Comparison of ENCODE assay signal across 20 cellular contexts in genomic region chr5:91478096-91478495, GRCh38.
A peak's percentile ranks its signal among the peaks of the same experiment; 100 is the strongest.
DNase-seq lines count a peak whose midpoint lies in the region; ATAC-seq and TF ChIP-seq lines count a peak whose summit lies in the region.
"Had no signal": no experiment of that assay in that cellular context is flagged by ENCODE, and none has a peak within 500 bp of the region (broad histone marks: within the 10 kb centered on the region; RNA-seq: fewer than 3 reads in every experiment).

No MANE protein-coding gene starts in this region.

- H3K27me3 ChIP-seq in SJCRH30, result no peaks in the 10 kb centered on the region
- H3K27me3 ChIP-seq: BLaER1 had no signal

- no peak for ATAC-seq in natural killer cell
- no peak for ATAC-seq in natural killer cell treated with Interleukin-12 subunit alpha and Interleukin-12 subunit beta and Interleukin-15 and Interleukin-18, amount 100 ng/mL, for 72 hours
- ATAC-seq in activated CD4-positive, CD25-positive, alpha-beta regulatory T cell treated with anti-CD3 and anti-CD28 coated beads, Interleukin-2, amount 50 U/mL, for 24 hours, result no peak
- ATAC-seq: CD8-positive, alpha-beta T cell; HCT116 had no signal

- H3K4me3 ChIP-seq in SJCRH30, result no peak overlapping the region
- H3K4me3 ChIP-seq: BLaER1, GM23248 had no signal

- H3K9me3 ChIP-seq in SJCRH30 (replicated peaks), result no peaks in the 10 kb centered on the region
- H3K9me3 ChIP-seq: BLaER1, Caco-2 had no signal

- CTCF ChIA-PET in activated CD4-positive, alpha-beta T cell treated with anti-CD3 and anti-CD28 coated beads, Interleukin-2, amount 10 ng/mL, durations not matched to agents 7 days and 5 days (lab: Charles Lee), result no interaction called here

- TF ChIP-seq CTCF in natural killer cell (IDR thresholded peaks at IDR 0.05), result no peak

- no peaks in the 10 kb centered on the region for H3K27me3 Mint-ChIP-seq in natural killer cell (ENCODE audit: low read depth in 2 of 2)
- H3K27me3 Mint-ChIP-seq in natural killer cell treated with Interleukin-12 subunit alpha and Interleukin-12 subunit beta and Interleukin-15 and Interleukin-18, amount 100 ng/mL, for 72 hours, result no peaks in the 10 kb centered on the region
- no peaks in the 10 kb centered on the region for H3K27me3 Mint-ChIP-seq in activated CD4-positive, alpha-beta T cell treated with anti-CD3 and anti-CD28 coated beads, Interleukin-2, amount 10 ng/mL, durations not matched to agents 7 days and 5 days
- H3K27me3 Mint-ChIP-seq: B cell had no signal

- H3K4me1 Mint-ChIP-seq in natural killer cell, result peaks cover 36 to 46% of the 10 kb centered on the region in 2 donors
- peaks cover 24 to 27% of the 10 kb centered on the region in 2 donors for H3K4me1 Mint-ChIP-seq in natural killer cell treated with Interleukin-12 subunit alpha and Interleukin-12 subunit beta and Interleukin-15 and Interleukin-18, amount 100 ng/mL, for 72 hours (ENCODE audit: low read depth in 2 of 2)
- H3K4me1 Mint-ChIP-seq in activated CD4-positive, alpha-beta T cell treated with anti-CD3 and anti-CD28 coated beads, Interleukin-2, amount 10 ng/mL, durations not matched to agents 7 days and 5 days, result peaks cover 7% of the 10 kb centered on the region
- H3K4me1 Mint-ChIP-seq: B cell, H9 had no signal

- DNase-seq in natural killer cell, result no peak
- DNase-seq in natural killer cell treated with Interleukin-12 subunit alpha and Interleukin-12 subunit beta and Interleukin-15 and Interleukin-18, amount 100 ng/mL, for 72 hours (ENCODE audit: low spot score), result no peak
- DNase-seq in SJCRH30, result peak; percentile 49 to 64
- peak; percentile 24 for DNase-seq in myocyte (ENCODE audit: low read depth)
- DNase-seq in activated CD4-positive, alpha-beta T cell treated with anti-CD3 and anti-CD28 coated beads, Interleukin-2, amount 10 ng/mL, durations not matched to agents 7 days and 5 days, result no peak
- no peak for DNase-seq in HT-29 (ENCODE audit: low spot score)
- DNase-seq: Caco-2; CD4-positive, CD25-positive, alpha-beta regulatory T cell; CD8-positive, alpha-beta T cell; DMS53; DMS79 treated with DMSO at 0.1 percent for 48 hours; GF-D8; GM23248; H9 had no signal

- H3K27ac Mint-ChIP-seq in natural killer cell, result peak overlapping the region; percentile 15 to 74
- no peak overlapping the region for H3K27ac Mint-ChIP-seq in natural killer cell treated with Interleukin-12 subunit alpha and Interleukin-12 subunit beta and Interleukin-15 and Interleukin-18, amount 100 ng/mL, for 72 hours
- H3K27ac Mint-ChIP-seq in activated CD4-positive, alpha-beta T cell treated with anti-CD3 and anti-CD28 coated beads, Interleukin-2, amount 10 ng/mL, durations not matched to agents 7 days and 5 days, result no peak overlapping the region
- H3K27ac Mint-ChIP-seq: B cell; CD4-positive, CD25-positive, alpha-beta regulatory T cell; CD8-positive, alpha-beta T cell; H9 had no signal

- intact Hi-C loops in natural killer cell (cut with micrococcal nuclease), result no loop called here

- H3K4me1 ChIP-seq in SJCRH30, result no peaks in the 10 kb centered on the region; the same call in none of the 2 replicates
- H3K4me1 ChIP-seq: BLaER1, Caco-2 had no signal

- POLR2A ChIA-PET in activated CD4-positive, alpha-beta T cell treated with anti-CD3 and anti-CD28 coated beads, Interleukin-2, amount 10 ng/mL, durations not matched to agents 7 days and 5 days (lab: Charles Lee), result no interaction called here

- H3K9me3 Mint-ChIP-seq in natural killer cell, result peaks cover 0 to 3% of the 10 kb centered on the region in 2 donors
- H3K9me3 Mint-ChIP-seq in natural killer cell treated with Interleukin-12 subunit alpha and Interleukin-12 subunit beta and Interleukin-15 and Interleukin-18, amount 100 ng/mL, for 72 hours, result no peaks in the 10 kb centered on the region
- no peaks in the 10 kb centered on the region for H3K9me3 Mint-ChIP-seq in activated CD4-positive, alpha-beta T cell treated with anti-CD3 and anti-CD28 coated beads, Interleukin-2, amount 10 ng/mL, durations not matched to agents 7 days and 5 days
- H3K9me3 Mint-ChIP-seq: CD4-positive, CD25-positive, alpha-beta regulatory T cell; CD8-positive, alpha-beta T cell; H9 had no signal

- no peaks in the 10 kb centered on the region for H3K36me3 ChIP-seq in SJCRH30
- H3K36me3 ChIP-seq: BLaER1 had no signal

- H3K27ac ChIP-seq in SJCRH30, result no peak overlapping the region; the same call in 1 of the 2 replicates
- H3K27ac ChIP-seq: 22Rv1, BLaER1, C4-2B, GM23248 had no signal

- H3K4me3 Mint-ChIP-seq in natural killer cell, result peak overlapping the region; percentile 49
- H3K4me3 Mint-ChIP-seq in natural killer cell treated with Interleukin-12 subunit alpha and Interleukin-12 subunit beta and Interleukin-15 and Interleukin-18, amount 100 ng/mL, for 72 hours, result no peak overlapping the region
- no peak overlapping the region for H3K4me3 Mint-ChIP-seq in activated CD4-positive, alpha-beta T cell treated with anti-CD3 and anti-CD28 coated beads, Interleukin-2, amount 10 ng/mL, durations not matched to agents 7 days and 5 days
- H3K4me3 Mint-ChIP-seq: B cell; CD8-positive, alpha-beta T cell; H9 had no signal

- no peaks in the 10 kb centered on the region for H3K36me3 Mint-ChIP-seq in natural killer cell
- H3K36me3 Mint-ChIP-seq in natural killer cell treated with Interleukin-12 subunit alpha and Interleukin-12 subunit beta and Interleukin-15 and Interleukin-18, amount 100 ng/mL, for 72 hours, result no peaks in the 10 kb centered on the region
- no peaks in the 10 kb centered on the region for H3K36me3 Mint-ChIP-seq in activated CD4-positive, alpha-beta T cell treated with anti-CD3 and anti-CD28 coated beads, Interleukin-2, amount 10 ng/mL, durations not matched to agents 7 days and 5 days (ENCODE audit: low read depth)
- H3K36me3 Mint-ChIP-seq: CD4-positive, CD25-positive, alpha-beta regulatory T cell; CD8-positive, alpha-beta T cell had no signal

Comparison
In these comparisons a context has a peak if more than half of its experiments do, and no peak if none do; other contexts are left out.
1. H3K27ac Mint-ChIP-seq: peak in natural killer cell (2 of 2); none in natural killer cell treated with Interleukin-12 subunit alpha and Interleukin-12 subunit beta and Interleukin-15 and Interleukin-18, amount 100 ng/mL, for 72 hours (0 of 2) and activated CD4-positive, alpha-beta T cell treated with anti-CD3 and anti-CD28 coated beads, Interleukin-2, amount 10 ng/mL, durations not matched to agents 7 days and 5 days (single experiment).
2. DNase-seq: peak in SJCRH30 (2 of 2) and myocyte (single experiment); none in natural killer cell (single experiment), natural killer cell treated with Interleukin-12 subunit alpha and Interleukin-12 subunit beta and Interleukin-15 and Interleukin-18, amount 100 ng/mL, for 72 hours (single experiment), activated CD4-positive, alpha-beta T cell treated with anti-CD3 and anti-CD28 coated beads, Interleukin-2, amount 10 ng/mL, durations not matched to agents 7 days and 5 days (single experiment) and HT-29 (single experiment).